ENCODE assay signal across 23 cellular contexts in the genomic region with DNA sequence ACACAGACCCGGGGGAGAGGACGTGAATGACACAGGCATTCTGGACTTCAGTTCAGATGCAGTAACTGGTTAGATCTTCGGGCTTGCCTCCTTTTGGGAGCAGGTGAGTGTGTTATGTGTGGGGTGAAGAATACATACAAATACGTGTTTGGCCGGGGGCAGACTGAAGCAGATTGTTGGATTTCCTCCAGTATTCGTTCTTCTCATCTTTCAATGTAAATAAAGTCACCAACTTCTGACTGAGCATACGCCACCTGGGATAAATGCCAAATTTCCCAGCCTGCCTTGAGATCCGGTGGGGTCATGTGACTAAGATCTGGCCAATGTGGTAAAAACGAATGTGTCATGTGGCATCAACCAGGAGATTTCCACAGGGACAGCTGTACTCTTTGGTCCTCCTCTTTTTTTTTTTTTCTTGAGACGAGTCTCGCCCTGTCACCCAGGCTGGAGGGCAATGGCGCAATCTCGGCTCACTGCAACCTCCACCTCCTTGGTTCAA.
DNase-seq lines count a peak whose midpoint lies in the region; ATAC-seq, FAIRE-seq and TF ChIP-seq lines count a peak whose summit lies in the region.
"Had no signal": no experiment of that assay in that cellular context is flagged by ENCODE, and none has a peak within 500 bp of the region (broad histone marks: within the 10 kb centered on the region; RNA-seq: fewer than 3 reads in every experiment).

No MANE protein-coding gene starts in this region.

- TF ChIP-seq EP300 in HepG2 (IDR thresholded peaks at IDR 0.05; ENCODE audit: low read depth in 2 of 2, low read length in 2 of 2) (no peak), HepG2 (CRISPR knock-in tag; IDR thresholded peaks at IDR 0.05; ENCODE audit: borderline replicate concordance) (no peak), esophagus muscularis mucosa (IDR thresholded peaks at IDR 0.05) (no peak)

- POLR2A ChIA-PET in HepG2 (lab: Yijun Ruan, JAX): no interaction called here

- CTCF ChIA-PET in HepG2 (lab: Yijun Ruan, JAX; ENCODE audit: low intra/inter-chr PET ratio, low total read pairs): no interaction called here

- no TSS peak for BruUV-seq in HepG2 (replicated peaks; lab: Mats Ljungman, UMichigan)

- TF ChIP-seq RAD21 in HepG2 (CRISPR knock-in tag; IDR thresholded peaks at IDR 0.05): no peak

- no peaks in the 10 kb centered on the region for H3K79me2 ChIP-seq in HepG2 (ENCODE audit: insufficient read depth, low read length)

- no peak for FAIRE-seq in HepG2 (lab: Jason Lieb, UNC)
- FAIRE-seq in H54 (lab: Jason Lieb, UNC): no peak

- H2AFZ ChIP-seq in HepG2 (ENCODE audit: low read length): no peak overlapping the region
- H2AFZ ChIP-seq: GM23248 had no signal

- H3K4me1 ChIP-seq in HepG2 (ENCODE audit: insufficient read depth, low read length) (no peaks in the 10 kb centered on the region), right lobe of liver (no peaks in the 10 kb centered on the region), esophagus muscularis mucosa (no peaks in the 10 kb centered on the region)
- H3K4me1 ChIP-seq: ascending aorta, gastrocnemius medialis, left lung, stomach, tibial artery had no signal

- H3K36me3 ChIP-seq in HepG2 (replicated peaks in 1 of 2; ENCODE audit: control insufficient read depth in 1 of 2, insufficient read depth in 2 of 2, low read length in 2 of 2) (no peaks in the 10 kb centered on the region), right lobe of liver (no peaks in the 10 kb centered on the region), esophagus muscularis mucosa (no peaks in the 10 kb centered on the region)
- H3K36me3 ChIP-seq: ascending aorta, gastrocnemius medialis, left lung, stomach, tibial artery had no signal

- H4K20me1 ChIP-seq in HepG2 (ENCODE audit: insufficient read depth, low read length): no peaks in the 10 kb centered on the region

- WGBS in HepG2 (ENCODE audit: low lambda C conversion rate): 21% methylated on average over 13 of the region's 13 CpGs
- WGBS in right lobe of liver (ENCODE audit: insufficient coverage, low coverage, low lambda C conversion rate, missing lambda C conversion rate): 67% methylated on average over 10 of the region's 13 CpGs
- WGBS in esophagus muscularis mucosa: 69% methylated on average over 13 of the region's 13 CpGs

- no peaks in the 10 kb centered on the region for H3K9me3 ChIP-seq in HepG2 (ENCODE audit: low read length)
- H3K9me3 ChIP-seq in right lobe of liver: no peaks in the 10 kb centered on the region
- H3K9me3 ChIP-seq in esophagus muscularis mucosa: no peaks in the 10 kb centered on the region
- H3K9me3 ChIP-seq: ascending aorta, gastrocnemius medialis, left lung, stomach, tibial artery had no signal

- intact Hi-C loops in HepG2 (cut with micrococcal nuclease; ENCODE audit: unreplicated experiment): no loop called here
- intact Hi-C loops in right lobe of liver (cut with DNase I): no loop called here
- intact Hi-C loops in esophagus muscularis mucosa (cut with DNase I): no loop called here

- in situ Hi-C loops in HepG2 (cut with HindIII; ENCODE audit: extremely low pct_ligation_motif_present, low pct_unique_long_range_greater_than_20kb): no loop called here
- in situ Hi-C loops in KBM-7 (cut with MboI; ENCODE audit: low pct_unique_long_range_greater_than_20kb, low sequenced_read_pairs): no loop called here

- H3K27ac ChIP-seq in HepG2 (ENCODE audit: extremely low read length, insufficient read depth, low read length) (no peak overlapping the region), right lobe of liver (no peak overlapping the region), esophagus muscularis mucosa (replicated peaks in 1 of 4) (no peak overlapping the region)
- H3K27ac ChIP-seq: ascending aorta, gastrocnemius medialis, GM23248, left lung, stomach, tibial artery had no signal

- H3K27me3 ChIP-seq in HepG2 (ENCODE audit: control insufficient read depth in 1 of 2, insufficient read depth in 2 of 2, low read length in 2 of 2) (no peaks in the 10 kb centered on the region), right lobe of liver (no peaks in the 10 kb centered on the region), esophagus muscularis mucosa (no peaks in the 10 kb centered on the region)
- H3K27me3 ChIP-seq: ascending aorta, gastrocnemius medialis, left lung, stomach, tibial artery had no signal

- H3K4me3 ChIP-seq in HepG2 (replicated peaks in 1 of 3; ENCODE audit: insufficient read depth in 1 of 3, low read depth in 2 of 3, low read length in 3 of 3) (no peak overlapping the region), right lobe of liver (no peak overlapping the region), esophagus muscularis mucosa (no peak overlapping the region)
- H3K4me3 ChIP-seq: ascending aorta, gastrocnemius medialis, GM23248, left lung, stomach, tibial artery had no signal

- no peak overlapping the region for H3K4me2 ChIP-seq in HepG2 (ENCODE audit: low read depth, low read length)

- ATAC-seq in HepG2: no peak
- no peak for ATAC-seq in right lobe of liver
- ATAC-seq: gastrocnemius medialis, left lung had no signal

- no peak overlapping the region for H3K9ac ChIP-seq in HepG2 (ENCODE audit: insufficient read depth, low read depth, low read length)
- H3K9ac ChIP-seq: GM23248 had no signal

- no peak for TF ChIP-seq CTCF in HepG2 (CRISPR knock-in tag; IDR thresholded peaks at IDR 0.05)
- no peak for TF ChIP-seq CTCF in right lobe of liver (IDR thresholded peaks at IDR 0.05)
- TF ChIP-seq CTCF in esophagus muscularis mucosa (IDR thresholded peaks at IDR 0.05): no peak

- no peak for DNase-seq in HepG2 (ENCODE audit: low spot score)
- DNase-seq in right lobe of liver: no peak
- peak; percentile 4 for DNase-seq in NCI-H1694 treated with DMSO at 0.1 percent for 48 hours (lab: John Stamatoyannopoulos, UW)
- peak; percentile 37 for DNase-seq in NCI-H446 treated with DMSO at 0.1 percent for 48 hours (lab: John Stamatoyannopoulos, UW)
- peak; percentile 21 for DNase-seq in esophagus muscularis mucosa (ENCODE audit: extremely low spot score)
- no peak for DNase-seq in epidermal melanocyte (ENCODE audit: insufficient read length, low spot score)
- DNase-seq in H54 (ENCODE audit: insufficient read length, low spot score): no peak
- no peak for DNase-seq in KBM-7
- DNase-seq: activated CD4-positive, alpha-beta T cell treated with anti-CD3 and anti-CD28 coated beads, Interleukin-2, amount 50 U/mL, for 48 hours; activated naive CD8-positive, alpha-beta T cell treated with anti-CD3 and anti-CD28 coated beads for 36 hours; C1 segment of cervical spinal cord; endodermal cell; gastrocnemius medialis; GM23248; hippocampal formation; Kasumi-1; left lung; NCI-H526; occipital lobe; stimulated activated CD8-positive, alpha-beta memory T cell treated with anti-CD3 and anti-CD28 coated beads, Interleukin-4, amount 100 ng/mL, for 48 hours; stomach; tibial artery had no signal

- TF ChIP-seq POLR2A in HepG2 (IDR thresholded peaks at IDR 0.05; ENCODE audit: insufficient read depth in 1 of 2, low read depth in 2 of 2, low read length in 2 of 2) (no peak), right lobe of liver (IDR thresholded peaks at IDR 0.05) (no peak), esophagus muscularis mucosa (IDR thresholded peaks at IDR 0.05; ENCODE audit: low read depth) (no peak), H54 (IDR thresholded peaks at IDR 0.05; ENCODE audit: low read depth, low read length) (no peak)

TF ChIP-seq in HepG2, 621 proteins besides CTCF, POLR2A, EP300 and RAD21:
- no peak for TF ChIP-seq ATM (IDR thresholded peaks at IDR 0.05; ENCODE audit: borderline replicate concordance)
- TF ChIP-seq, protein P1, sequence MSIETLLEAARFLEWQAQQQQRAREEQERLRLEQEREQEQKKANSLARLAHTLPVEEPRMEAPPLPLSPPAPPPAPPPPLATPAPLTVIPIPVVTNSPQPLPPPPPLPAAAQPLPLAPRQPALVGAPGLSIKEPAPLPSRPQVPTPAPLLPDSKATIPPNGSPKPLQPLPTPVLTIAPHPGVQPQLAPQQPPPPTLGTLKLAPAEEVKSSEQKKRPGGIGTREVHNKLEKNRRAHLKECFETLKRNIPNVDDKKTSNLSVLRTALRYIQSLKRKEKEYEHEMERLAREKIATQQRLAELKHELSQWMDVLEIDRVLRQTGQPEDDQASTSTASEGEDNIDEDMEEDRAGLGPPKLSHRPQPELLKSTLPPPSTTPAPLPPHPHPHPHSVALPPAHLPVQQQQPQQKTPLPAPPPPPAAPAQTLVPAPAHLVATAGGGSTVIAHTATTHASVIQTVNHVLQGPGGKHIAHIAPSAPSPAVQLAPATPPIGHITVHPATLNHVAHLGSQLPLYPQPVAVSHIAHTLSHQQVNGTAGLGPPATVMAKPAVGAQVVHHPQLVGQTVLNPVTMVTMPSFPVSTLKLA (IDR thresholded peaks at IDR 0.05): 0 out of 2 replicates have a peak, but pooled peaks have one; percentile 16

Comparison
In these comparisons a context has a peak if more than half of its experiments do, and no peak if none do; other contexts are left out.
1. DNase-seq: peak in NCI-H1694 treated with DMSO at 0.1 percent for 48 hours (single experiment), NCI-H446 treated with DMSO at 0.1 percent for 48 hours (single experiment) and esophagus muscularis mucosa (single experiment); none in HepG2 (single experiment), right lobe of liver (0 of 3), epidermal melanocyte (single experiment), H54 (single experiment) and KBM-7 (single experiment).